In the genomic region with DNA sequence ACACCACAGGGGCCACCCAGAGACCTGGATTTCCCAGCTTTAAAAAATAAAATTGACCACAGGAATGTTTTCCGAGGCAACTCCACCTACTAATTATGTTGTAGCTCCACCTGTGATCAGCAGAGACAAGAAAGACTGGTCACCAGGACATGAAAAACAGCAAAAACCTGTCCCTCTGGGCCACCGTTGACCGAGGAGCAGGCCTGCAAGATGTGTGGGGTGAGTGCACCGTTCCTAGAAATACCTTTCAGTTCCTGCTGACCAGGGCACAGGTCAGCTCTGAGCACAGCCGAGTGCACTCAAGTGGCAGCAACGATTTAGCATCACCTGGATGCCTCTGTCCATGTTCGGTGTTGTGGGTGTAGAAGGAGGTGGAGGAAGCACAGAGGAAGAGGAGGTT, we compare ENCODE assay signal across 28 cellular contexts. TPM values are rescaled to one million over a fixed set of nuclear protein-coding genes. Genes with fewer than 3 reads are reported as not detected.
"Had no signal": no experiment of that assay in that cellular context is flagged by ENCODE, and none has a peak within 500 bp of the region (broad histone marks: within the 10 kb centered on the region; RNA-seq: fewer than 3 reads in every experiment).

No MANE protein-coding gene starts in this region.

- H3K4me2 ChIP-seq: smooth muscle cell had no signal

- H3K27me3 ChIP-seq: colonic mucosa, pancreas, right lobe of liver, tibial nerve had no signal

- H3K9me3 ChIP-seq: colonic mucosa, esophagus squamous epithelium, neutrophil, pancreas, right lobe of liver had no signal

- H3K4me1 ChIP-seq: colonic mucosa, heart right ventricle, lower lobe of right lung, pancreas, right lobe of liver, tibial nerve had no signal

- H3K4me3 Mint-ChIP-seq: central memory CD8-positive, alpha-beta T cell; dendritic cell treated with granulocyte-macrophage colony-stimulating factor and Interleukin-4, amounts not matched to agents 40 ng/mL and 50 ng/mL, for 4 days; naive thymus-derived CD8-positive, alpha-beta T cell; stimulated activated effector memory CD8-positive, alpha-beta T cell treated with anti-CD3 and anti-CD28 coated beads, Interleukin-12 subunit alpha, Interleukin-12 subunit beta, amount 100 ng/mL, for 72 hours had no signal

- H3K36me3 Mint-ChIP-seq: stimulated activated effector memory CD8-positive, alpha-beta T cell treated with anti-CD3 and anti-CD28 coated beads, Interleukin-12 subunit alpha, Interleukin-12 subunit beta, amount 100 ng/mL, for 72 hours had no signal

- DNase-seq: colonic mucosa; effector memory CD4-positive, alpha-beta T cell; esophagus squamous epithelium; foreskin melanocyte; glutamatergic neuron; heart right ventricle; hippocampal formation; kidney glomerular epithelial cell; left ventricle myocardium superior; lower lobe of right lung; naive thymus-derived CD8-positive, alpha-beta T cell; pancreas; right lobe of liver; stimulated activated CD4-positive, alpha-beta T cell treated with anti-CD3 and anti-CD28 coated beads, Interleukin-2, amount 100 ng/mL, for 24 hours; stimulated activated CD4-positive, alpha-beta T cell treated with anti-CD3 and anti-CD28 coated beads, Interleukin-4, amount 100 ng/mL, for 24 hours; stimulated activated naive CD8-positive, alpha-beta T cell treated with anti-CD3 and anti-CD28 coated beads, Interleukin-15, Interleukin-2, amounts not matched to agents 100 U/mL and 50 U/mL, for 24 hours had no signal

- H3K36me3 ChIP-seq: colonic mucosa, esophagus squamous epithelium, heart right ventricle, lower lobe of right lung, neutrophil, pancreas, right lobe of liver, thoracic aorta, tibial nerve had no signal

- FAIRE-seq: endothelial cell of umbilical vein, islet of Langerhans, pancreas had no signal

- H3K4me1 Mint-ChIP-seq: central memory CD8-positive, alpha-beta T cell; naive thymus-derived CD8-positive, alpha-beta T cell; stimulated activated effector memory CD8-positive, alpha-beta T cell treated with anti-CD3 and anti-CD28 coated beads, Interleukin-12 subunit alpha, Interleukin-12 subunit beta, amount 100 ng/mL, for 72 hours had no signal

- H3K4me3 ChIP-seq: colonic mucosa, esophagus squamous epithelium, heart right ventricle, lower lobe of right lung, pancreas, right lobe of liver, smooth muscle cell, thoracic aorta, tibial nerve had no signal

- H3K27ac Mint-ChIP-seq: dendritic cell treated with granulocyte-macrophage colony-stimulating factor and Interleukin-4, amounts not matched to agents 40 ng/mL and 50 ng/mL, for 4 days; naive thymus-derived CD8-positive, alpha-beta T cell; stimulated activated effector memory CD8-positive, alpha-beta T cell treated with anti-CD3 and anti-CD28 coated beads, Interleukin-12 subunit alpha, Interleukin-12 subunit beta, amount 100 ng/mL, for 72 hours had no signal

- H3K27ac ChIP-seq: colonic mucosa, esophagus squamous epithelium, heart right ventricle, lower lobe of right lung, neutrophil, pancreas, right lobe of liver, thoracic aorta, tibial nerve had no signal

RNA-seq across cellular contexts. Expression of gene FZD10, which starts 16.9 kb away (rescaled TPM):
- total RNA-seq: endothelial cell of umbilical vein; myocyte; naive thymus-derived CD8-positive, alpha-beta T cell; pulmonary artery endothelial cell; right lobe of liver had no signal
- polyA plus RNA-seq: endothelial cell of umbilical vein; naive thymus-derived CD8-positive, alpha-beta T cell; neural cell had no signal
